In genomic region chr9:127455299-127455992, GRCh38 we compare ENCODE assay signal across 8 cellular contexts. TPM values are rescaled to one million over a fixed set of nuclear protein-coding genes. Genes with fewer than 3 reads are reported as not detected.
DNase-seq lines count a peak whose midpoint lies in the region; ATAC-seq and TF ChIP-seq lines count a peak whose summit lies in the region.

No MANE protein-coding gene starts in this region.

- in situ Hi-C loops in T47D (cut with HindIII; ENCODE audit: low pct_unique_long_range_greater_than_20kb, low sequenced_read_pairs) = no loop called here

- no peak overlapping the region for H3K4me3 ChIP-seq in psoas muscle

- ATAC-seq in psoas muscle = peak in 2 of 4 donors; percentile 23 to 41
- ATAC-seq in GM21825 (IDR thresholded peaks at IDR 0.05; ENCODE audit: unreplicated experiment) = no peak
- ATAC-seq in GM19455 (IDR thresholded peaks at IDR 0.05; ENCODE audit: unreplicated experiment) = no peak
- ATAC-seq in HG03135 (IDR thresholded peaks at IDR 0.05; ENCODE audit: unreplicated experiment) = no peak

- no peak overlapping the region for H3K27ac ChIP-seq in psoas muscle

- H3K27me3 ChIP-seq in psoas muscle (ENCODE audit: insufficient read depth in 3 of 3, low read length in 2 of 3) = no peaks in the 10 kb centered on the region

- peaks cover 0 to 62% of the 10 kb centered on the region in 2 donors for H3K36me3 ChIP-seq in psoas muscle (ENCODE audit: insufficient read depth in 1 of 2, low read depth in 1 of 2)

- TF ChIP-seq CTCF in psoas muscle (IDR thresholded peaks at IDR 0.05) = peak; percentile 56

- WGBS in psoas muscle, 3 donors = 52 to 61% (median 53%) methylated on average over 6 of the region's 6 CpGs

- H3K4me1 ChIP-seq in psoas muscle = peaks cover 20% of the 10 kb centered on the region

- intact Hi-C loops in psoas muscle (cut with DNase I) = no loop called here

- DNase-seq in DMS 273 (lab: John Stamatoyannopoulos, UW; ENCODE audit: unreplicated experiment) (peak; percentile 39), DMS 273 treated with DMSO at 0.1 percent for 48 hours (lab: John Stamatoyannopoulos, UW) (no peak), MV-4-11 (lab: John Stamatoyannopoulos, UW) (peak; percentile 86), T47D (ENCODE audit: low read depth in 1 of 2, low spot score in 1 of 2) (peak; percentile 60 to 66), psoas muscle (peak; percentile 44 to 78)

- no peaks in the 10 kb centered on the region for H3K9me3 ChIP-seq in psoas muscle

RNA-seq across cellular contexts. Expression of gene LRSAM1, which starts 4.1 kb away (rescaled TPM):
- 10 to 100 TPM in 3 of 4 donors, 1 to 10 TPM in 1; 8.3 to 17.7 (median 13.8) TPM for total RNA-seq in psoas muscle
- polyA plus RNA-seq in psoas muscle = 10 to 100 TPM; 11.1 to 17.1 (median 11.6) TPM

RNA-seq across cellular contexts. Expression of gene RPL12, which starts 4.2 kb away (rescaled TPM):
- 1,000 to 10,000 TPM in 1 of 4 donors, 100 to 1,000 TPM in 3; 748 to 1,111 (median 831) TPM for total RNA-seq in psoas muscle
- polyA plus RNA-seq in psoas muscle = 1,000 to 10,000 TPM; 1,171 to 2,317 (median 1,895) TPM

RNA-seq across cellular contexts. Expression of gene ZNF79, which starts 31.3 kb away (rescaled TPM):
- total RNA-seq in psoas muscle = 10 to 100 TPM in 2 of 4 donors, 1 to 10 TPM in 2; 4.4 to 10.7 (median 9.1) TPM
- 1 to 10 TPM; 2.7 to 6.0 (median 2.8) TPM for polyA plus RNA-seq in psoas muscle

RNA-seq across cellular contexts. Expression of gene SLC2A8, which starts 58.5 kb away (rescaled TPM):
- 10 to 100 TPM; 15.8 to 18.7 (median 16.3) TPM for total RNA-seq in psoas muscle
- polyA plus RNA-seq in psoas muscle = 10 to 100 TPM; 13.2 to 20.3 (median 19.0) TPM
